Comparison of ENCODE assay signal across 16 cellular contexts in the genomic region with DNA sequence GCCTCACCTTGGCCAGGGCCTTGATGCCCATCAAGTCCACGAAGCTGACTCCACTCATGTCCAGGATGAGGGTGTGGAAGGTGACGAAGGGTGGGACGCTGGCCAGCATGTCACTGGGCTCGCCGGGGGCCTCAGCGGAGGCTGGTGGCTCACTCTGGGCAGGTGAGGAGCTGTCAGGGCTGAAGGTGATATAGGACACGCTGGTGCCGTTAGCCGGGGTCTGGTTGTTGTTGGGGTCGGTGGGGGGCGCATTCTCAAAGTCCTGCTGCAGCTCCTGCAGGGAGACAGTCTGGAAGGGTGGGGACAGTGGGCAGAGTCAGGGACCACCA. TPM values are rescaled to one million over a fixed set of nuclear protein-coding genes. Genes with fewer than 3 reads are reported as not detected.
"Had no signal": no experiment of that assay in that cellular context is flagged by ENCODE, and none has a peak within 500 bp of the region (broad histone marks: within the 10 kb centered on the region; RNA-seq: fewer than 3 reads in every experiment).

No MANE protein-coding gene starts in this region.

- H3K36me3 ChIP-seq: ascending aorta, breast epithelium had no signal

- H3K4me1 ChIP-seq: breast epithelium had no signal

- H3K4me1 Mint-ChIP-seq: activated B cell treated with CpG ODN at 0.5 μM for 24 hours; activated naive CD4-positive, alpha-beta T cell treated with anti-CD3 and anti-CD28 coated beads, Interleukin-2, amount 10 ng/mL, durations not matched to agents 7 days and 5 days; activated T-helper 17 cell treated with anti-CD3 and anti-CD28 coated beads, Interleukin-2, amount 50 U/mL, for 72 hours; naive thymus-derived CD8-positive, alpha-beta T cell had no signal

- H3K9me3 Mint-ChIP-seq: activated B cell treated with CpG ODN at 0.5 μM for 24 hours; activated naive CD4-positive, alpha-beta T cell treated with anti-CD3 and anti-CD28 coated beads, Interleukin-2, amount 10 ng/mL, durations not matched to agents 7 days and 5 days; activated T-helper 17 cell treated with anti-CD3 and anti-CD28 coated beads, Interleukin-2, amount 50 U/mL, for 72 hours; naive thymus-derived CD8-positive, alpha-beta T cell; stimulated activated naive CD8-positive, alpha-beta T cell treated with anti-CD3 and anti-CD28 coated beads, Interleukin-15, Interleukin-2, amounts not matched to agents 100 ng/mL and 50 ng/mL, for 24 hours had no signal

- H3K4me2 ChIP-seq: smooth muscle cell had no signal

- H3K36me3 Mint-ChIP-seq: activated naive CD4-positive, alpha-beta T cell treated with anti-CD3 and anti-CD28 coated beads, Interleukin-2, amount 10 ng/mL, durations not matched to agents 7 days and 5 days; naive thymus-derived CD8-positive, alpha-beta T cell had no signal

- H3K4me3 Mint-ChIP-seq: activated B cell treated with CpG ODN at 0.5 μM for 24 hours; activated naive CD4-positive, alpha-beta T cell treated with anti-CD3 and anti-CD28 coated beads, Interleukin-2, amount 10 ng/mL, durations not matched to agents 7 days and 5 days; activated T-helper 17 cell treated with anti-CD3 and anti-CD28 coated beads, Interleukin-2, amount 50 U/mL, for 72 hours; naive thymus-derived CD8-positive, alpha-beta T cell; stimulated activated naive CD8-positive, alpha-beta T cell treated with anti-CD3 and anti-CD28 coated beads, Interleukin-15, Interleukin-2, amounts not matched to agents 100 ng/mL and 50 ng/mL, for 24 hours had no signal

- DNase-seq: activated B cell treated with CpG ODN at 0.5 μM for 24 hours; activated CD4-positive, alpha-beta T cell treated with anti-CD3 and anti-CD28 coated beads for 48 hours; activated naive CD4-positive, alpha-beta T cell treated with anti-CD3 and anti-CD28 coated beads, Interleukin-2, amount 10 ng/mL, durations not matched to agents 7 days and 5 days; naive thymus-derived CD8-positive, alpha-beta T cell; right cardiac atrium; SW 1271 had no signal

- H3K27ac Mint-ChIP-seq: activated B cell treated with CpG ODN at 0.5 μM for 24 hours; activated naive CD4-positive, alpha-beta T cell treated with anti-CD3 and anti-CD28 coated beads, Interleukin-2, amount 10 ng/mL, durations not matched to agents 7 days and 5 days; activated T-helper 17 cell treated with anti-CD3 and anti-CD28 coated beads, Interleukin-2, amount 50 U/mL, for 72 hours; naive thymus-derived CD8-positive, alpha-beta T cell; progenitor cell of endocrine pancreas; stimulated activated naive CD8-positive, alpha-beta T cell treated with anti-CD3 and anti-CD28 coated beads, Interleukin-15, Interleukin-2, amounts not matched to agents 100 ng/mL and 50 ng/mL, for 24 hours had no signal

- H3K27ac ChIP-seq: breast epithelium had no signal

- ATAC-seq: activated T-helper 17 cell treated with anti-CD3 and anti-CD28 coated beads, Interleukin-2, amount 50 U/mL, for 72 hours; left lobe of liver; naive thymus-derived CD8-positive, alpha-beta T cell; right cardiac atrium had no signal

- H3K27me3 Mint-ChIP-seq: progenitor cell of endocrine pancreas; stimulated activated naive CD8-positive, alpha-beta T cell treated with anti-CD3 and anti-CD28 coated beads, Interleukin-15, Interleukin-2, amounts not matched to agents 100 ng/mL and 50 ng/mL, for 24 hours had no signal

- H3K27me3 ChIP-seq: ascending aorta, breast epithelium had no signal

- H3K4me3 ChIP-seq: ascending aorta, breast epithelium, smooth muscle cell had no signal

- H3K9me3 ChIP-seq: ascending aorta, breast epithelium had no signal

RNA-seq across cellular contexts. Expression of a gene that starts 21.7 kb away (rescaled TPM):
- total RNA-seq: activated B cell treated with CpG ODN at 0.5 μM for 24 hours; activated T-helper 17 cell treated with anti-CD3 and anti-CD28 coated beads, Interleukin-2, amount 50 U/mL, for 72 hours; ascending aorta; breast epithelium; chondrocyte; naive thymus-derived CD8-positive, alpha-beta T cell; smooth muscle cell; T-helper 2 cell treated with Interferon-gamma antibody and Interleukin-4, amounts not matched to agents 100 ng/mL and 5 ng/mL, for 36 hours; temporal lobe had no signal
- polyA plus RNA-seq: naive thymus-derived CD8-positive, alpha-beta T cell; smooth muscle cell had no signal
